ENCODE assay signal across 8 cellular contexts in the genomic region with DNA sequence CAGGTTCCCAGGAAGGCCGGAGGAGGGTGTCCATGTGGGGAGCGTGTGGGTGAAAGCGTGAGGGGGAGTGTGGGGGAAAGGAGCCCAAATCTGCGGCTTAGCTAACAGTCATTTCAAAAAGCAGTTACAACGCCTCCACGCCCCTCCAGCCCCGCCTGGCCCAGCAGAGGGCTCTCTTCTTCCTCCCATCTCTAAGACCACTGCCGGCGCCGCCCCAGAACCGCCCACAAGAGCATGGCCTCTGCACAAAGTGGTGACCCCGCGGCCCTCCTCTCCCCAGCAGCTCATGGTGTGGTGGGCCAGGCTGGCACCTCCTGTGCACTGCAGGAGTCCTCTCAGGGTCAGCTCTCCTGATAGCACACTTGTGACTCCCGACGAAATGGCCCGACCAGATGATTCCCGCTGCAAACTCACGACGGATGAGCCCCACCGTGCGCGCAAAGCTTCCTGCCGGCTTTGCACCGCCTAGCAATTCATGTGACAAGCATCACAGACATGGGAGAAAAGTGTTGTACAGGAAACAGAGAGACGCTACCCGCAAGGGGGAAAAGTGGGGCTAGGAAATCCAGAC. TPM values are rescaled to one million over a fixed set of nuclear protein-coding genes. Genes with fewer than 3 reads are reported as not detected.
A peak's percentile ranks its signal among the peaks of the same experiment; 100 is the strongest.
DNase-seq lines count a peak whose midpoint lies in the region; ATAC-seq and TF ChIP-seq lines count a peak whose summit lies in the region.

No MANE protein-coding gene starts in this region.

- H3K9me3 ChIP-seq in mucosa of descending colon = no peaks in the 10 kb centered on the region

- DNase-seq in AG08395 (ENCODE audit: low spot score) (peak; percentile 89), NCI-H82 treated with DMSO at 0.1 percent for 48 hours (lab: John Stamatoyannopoulos, UW; ENCODE audit: unreplicated experiment) (peak; percentile 65), epidermal melanocyte (ENCODE audit: insufficient read length, low spot score) (peak; percentile 66), mucosa of descending colon (peak; percentile 90 to 94 (median 93))
- DNase-seq in activated CD8-positive, alpha-beta memory T cell treated with anti-CD3 and anti-CD28 coated beads, Interleukin-2, amount 50 U/mL, for 24 hours (ENCODE audit: extremely low read depth) = peak; percentile 67
- peak; percentile 77 to 83 for DNase-seq in stimulated activated CD8-positive, alpha-beta memory T cell treated with anti-CD3 and anti-CD28 coated beads, Interleukin-2, amount 100 ng/mL, for 48 hours (ENCODE audit: low read depth in 2 of 2)

- H3K36me3 ChIP-seq in mucosa of descending colon (ENCODE audit: low read depth) = no peaks in the 10 kb centered on the region

- peak; percentile 4 for TF ChIP-seq CTCF in mucosa of descending colon (IDR thresholded peaks at IDR 0.05)

- intact Hi-C loops in mucosa of descending colon (cut with DNase I, micrococcal nuclease) = loop anchor here in 1 of 2 donors (10.0 kb wide), 1 partner anchor 113 kb away; no protein-coding TSS in a partner anchor

- H3K4me3 ChIP-seq in mucosa of descending colon = no peak overlapping the region

- H3K4me1 ChIP-seq in mucosa of descending colon (ENCODE audit: low read depth) = no peaks in the 10 kb centered on the region

- ATAC-seq in GM18867 (IDR thresholded peaks at IDR 0.05; ENCODE audit: unreplicated experiment) (peak; percentile 99), HG03066 (IDR thresholded peaks at IDR 0.05; ENCODE audit: low read depth, unreplicated experiment) (peak; percentile 98), mucosa of descending colon (peak; percentile 99)

RNA-seq across cellular contexts. Expression of a gene that starts 12.4 kb away (rescaled TPM):
- total RNA-seq in mucosa of descending colon = 10 to 100 TPM; 44.8 to 53.7 (median 47.4) TPM

RNA-seq across cellular contexts. Expression of a gene that starts 37.1 kb away (rescaled TPM):
- under 1 TPM in 1 of 3 donors, not detected in 2; 0.31 TPM for total RNA-seq in mucosa of descending colon

RNA-seq across cellular contexts. Expression of a gene that starts 43.5 kb away (rescaled TPM):
- total RNA-seq in mucosa of descending colon = not detected

RNA-seq across cellular contexts. Expression of a gene that starts 43.6 kb away (rescaled TPM):
- under 1 TPM; 0.60 to 0.95 (median 0.61) TPM for total RNA-seq in mucosa of descending colon
